8 cellular contexts compared by ENCODE assay signal in the genomic region with DNA sequence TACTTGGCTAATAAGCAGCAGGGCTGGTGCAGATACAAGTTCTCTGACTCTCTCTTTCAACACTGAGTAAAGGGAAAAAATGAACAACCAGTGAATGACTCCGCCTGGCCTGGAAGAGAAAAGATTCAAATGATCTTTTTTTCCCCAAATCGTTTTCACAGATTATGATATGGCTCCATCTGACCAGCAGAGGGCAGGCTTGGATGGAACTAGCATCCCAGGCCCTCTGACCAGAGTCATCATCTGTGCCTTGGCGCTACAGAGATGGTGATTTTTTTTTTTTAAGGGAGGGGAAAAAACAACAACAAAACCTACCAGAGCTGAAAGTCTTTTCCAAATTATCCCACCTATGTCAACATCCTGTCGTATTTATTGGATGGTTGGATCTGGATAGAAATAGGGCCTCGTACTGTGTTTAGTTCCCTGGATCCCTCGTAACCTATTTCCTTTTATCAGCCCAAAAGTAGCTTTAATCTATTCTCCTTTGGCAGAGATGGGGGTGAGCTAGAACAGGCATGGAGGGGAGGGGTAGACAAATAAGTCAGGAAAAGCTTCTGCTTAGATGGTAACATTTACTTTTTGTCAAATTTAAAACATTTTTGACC.
DNase-seq lines count a peak whose midpoint lies in the region; ATAC-seq and TF ChIP-seq lines count a peak whose summit lies in the region.

No MANE protein-coding gene starts in this region.

- H3K27me3 ChIP-seq in lung (ENCODE audit: control insufficient read depth, insufficient read depth): no peaks in the 10 kb centered on the region

- WGBS in lung, 2 donors: 36 to 38% methylated on average over 6 of the region's 6 CpGs

- H3K4me1 ChIP-seq in lung (ENCODE audit: control insufficient read depth in 2 of 2, insufficient read depth in 2 of 2, low read length in 2 of 2): no peaks in the 10 kb centered on the region

- ATAC-seq in HG02588 (IDR thresholded peaks at IDR 0.05; ENCODE audit: unreplicated experiment) (peak; percentile 82), lung (ENCODE audit: insufficient read depth, low FRiP score) (peak; percentile 74)

- no peaks in the 10 kb centered on the region for H3K36me3 ChIP-seq in lung (ENCODE audit: control insufficient read depth in 2 of 2, insufficient read depth in 2 of 2, low read length in 2 of 2)

- H3K27ac ChIP-seq in lung (ENCODE audit: low read depth in 1 of 2, low read length in 1 of 2): no peak overlapping the region

- H3K4me3 ChIP-seq in WI38 (ENCODE audit: low read depth, low read length) (no peak overlapping the region), lung (no peak overlapping the region)

- no peaks in the 10 kb centered on the region for H3K9me3 ChIP-seq in lung (ENCODE audit: control insufficient read depth in 2 of 2, insufficient read depth in 1 of 2, low read length in 1 of 2)

- DNase-seq in NOMO-1 (lab: John Stamatoyannopoulos, UW; ENCODE audit: unreplicated experiment in 2 of 2) (peak; percentile 11 to 18), NOMO-1 treated with dmso at 0.1 percent for 144 hours (lab: John Stamatoyannopoulos, UW; ENCODE audit: unreplicated experiment) (no peak), NCI-H1105 treated with DMSO at 0.1 percent for 48 hours (lab: John Stamatoyannopoulos, UW) (peak; percentile 55), ecto neural progenitor cell (ENCODE audit: low spot score) (peak; percentile 59), lung (ENCODE audit: low spot score) (peak; percentile 46)
- DNase-seq in stimulated activated CD8-positive, alpha-beta memory T cell treated with anti-CD3 and anti-CD28 coated beads, Interleukin-4, amount 100 ng/mL, for 24 hours (ENCODE audit: low read depth): peak; percentile 15

- TF ChIP-seq CTCF in WI38 (IDR thresholded peaks at IDR 0.05; ENCODE audit: low read depth, low read length): peak; percentile 61
- TF ChIP-seq CTCF in lung (IDR thresholded peaks at IDR 0.05; ENCODE audit: control extremely low read depth, extremely low read depth): peak; percentile 48
